17 cellular contexts compared by ENCODE assay signal in the genomic region with DNA sequence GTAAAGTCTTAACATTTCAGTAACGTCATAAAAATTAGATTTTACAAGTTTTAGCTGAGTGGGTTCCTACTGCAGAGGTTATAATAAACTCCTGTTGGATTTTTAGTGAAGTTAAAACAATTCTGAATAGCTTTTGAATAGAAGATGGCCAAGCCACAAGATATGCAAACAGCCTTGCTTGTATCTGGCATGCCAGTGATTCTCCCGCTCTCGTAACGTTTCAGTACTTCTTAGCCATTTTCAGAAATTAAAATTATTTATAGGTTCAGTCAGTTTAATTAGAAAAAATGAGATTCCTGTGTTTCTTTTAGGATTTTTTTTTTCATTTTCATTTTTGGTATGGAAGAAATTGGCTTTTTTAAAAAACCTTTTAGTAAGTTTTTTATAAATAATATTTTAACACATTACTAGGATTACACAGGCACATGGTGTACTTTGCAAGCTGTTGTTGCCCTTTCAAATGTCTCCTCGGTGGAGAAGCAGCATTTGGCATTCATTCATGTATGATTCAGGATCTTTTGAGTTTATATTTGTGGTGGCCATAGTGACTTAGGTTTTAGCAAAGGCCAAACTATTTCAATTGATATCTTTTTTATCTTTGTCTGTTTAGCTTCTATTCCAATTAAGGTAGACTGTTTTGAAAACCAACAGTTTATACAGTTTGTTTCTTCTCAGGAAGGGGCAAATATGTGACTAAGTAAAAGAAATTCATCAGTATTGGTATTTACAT. TPM values are rescaled to one million over a fixed set of nuclear protein-coding genes. Genes with fewer than 3 reads are reported as not detected.
DNase-seq lines count a peak whose midpoint lies in the region; ATAC-seq, FAIRE-seq and TF ChIP-seq lines count a peak whose summit lies in the region.
"Had no signal": no experiment of that assay in that cellular context is flagged by ENCODE, and none has a peak within 500 bp of the region (broad histone marks: within the 10 kb centered on the region; RNA-seq: fewer than 3 reads in every experiment).

No MANE protein-coding gene starts in this region.

- intact Hi-C loops in lower lobe of right lung (cut with DNase I), result no loop called here

- H3K4me3 ChIP-seq in A549 (no peak overlapping the region), cardiac fibroblast (replicated peaks in 1 of 2; ENCODE audit: low read depth in 2 of 2, low read length in 2 of 2) (no peak overlapping the region), lower lobe of right lung (no peak overlapping the region), coronary artery (no peak overlapping the region)
- H3K4me3 ChIP-seq: ascending aorta, GM12878, left ventricle myocardium inferior, pancreas had no signal

- H3K36me3 ChIP-seq in lower lobe of right lung, result no peaks in the 10 kb centered on the region
- H3K36me3 ChIP-seq: ascending aorta, left ventricle myocardium inferior, pancreas had no signal

- CTCF ChIA-PET in A549 (lab: Yijun Ruan, JAX), result interaction anchor here (0.6 to 1.2 kb wide), 3 partner anchors 25 to 139 kb away, joined by 3 to 4 read pairs (median 3); no protein-coding TSS in a partner anchor

- H3K9me3 ChIP-seq in A549 (peaks cover 5% of the 10 kb centered on the region; the same call in 1 of the 3 replicates), lower lobe of right lung (no peaks in the 10 kb centered on the region)
- H3K9me3 ChIP-seq: ascending aorta, left ventricle myocardium inferior, pancreas had no signal

- no peak for TF ChIP-seq RAD21 in A549 (conservative IDR thresholded peaks at IDR 0.05 in 1 of 2, IDR thresholded peaks at IDR 0.05 in 1 of 2)

- DNase-seq in A549 (ENCODE audit: low read depth in 1 of 2, low spot score in 1 of 2) (no peak), HCEC 1CT (peak; percentile 73), cardiac fibroblast (ENCODE audit: low read depth in 2 of 2) (peak; percentile 71 to 84), iris pigment epithelial cell (ENCODE audit: low read depth) (peak; percentile 90), lower lobe of right lung (no peak), coronary artery (ENCODE audit: low spot score) (no peak), C1 segment of cervical spinal cord (lab: John Stamatoyannopoulos, UW) (no peak)
- DNase-seq: activated CD4-positive, CD25-positive, alpha-beta regulatory T cell; left ventricle myocardium inferior; NCI-H1436 treated with DMSO at 0.1 percent for 48 hours; pancreas; stimulated activated naive B cell treated with anti-CD40 and anti-IgM and Interleukin-4, amounts not matched to agents 10 μg/mL and 1 μg/mL and 100 μg/mL, for 72 hours had no signal

- peak overlapping the region; percentile 5; the same call in 2 of the 3 replicates for H3K4me2 ChIP-seq in A549

- H3K27ac ChIP-seq in A549 (peak overlapping the region; percentile 13 to 42; a peak in 3 of 6 replicates), lower lobe of right lung (no peak overlapping the region), coronary artery (no peak overlapping the region)
- H3K27ac ChIP-seq: ascending aorta, left ventricle myocardium inferior, pancreas had no signal

- H3K4me1 ChIP-seq in A549 (peaks cover 26% of the 10 kb centered on the region; the same call in 2 of the 3 replicates), lower lobe of right lung (no peaks in the 10 kb centered on the region)
- H3K4me1 ChIP-seq: ascending aorta, pancreas had no signal

- no peak for TF ChIP-seq EP300 in A549 (IDR thresholded peaks at IDR 0.05)

- no peaks in the 10 kb centered on the region for H3K27me3 ChIP-seq in lower lobe of right lung (ENCODE audit: low read depth)
- H3K27me3 ChIP-seq: ascending aorta, pancreas had no signal

- 74% methylated on average over 5 of the region's 5 CpGs for WGBS in A549 (ENCODE audit: missing lambda C conversion rate)

- no peak for FAIRE-seq in A549 (lab: Jason Lieb, UNC)
- FAIRE-seq: A204.1, frontal cortex, GM12878, pancreas had no signal

- TF ChIP-seq CTCF in A549 (IDR thresholded peaks at IDR 0.05), result no peak
- TF ChIP-seq CTCF in cardiac fibroblast (IDR thresholded peaks at IDR 0.05; ENCODE audit: low read depth, low read length), result no peak
- TF ChIP-seq CTCF in lower lobe of right lung (IDR thresholded peaks at IDR 0.05), result no peak
- TF ChIP-seq CTCF in coronary artery (IDR thresholded peaks at IDR 0.05), result no peak

- ATAC-seq in A549 (no peak), GM21737 (IDR thresholded peaks at IDR 0.05; ENCODE audit: unreplicated experiment) (no peak), lower lobe of right lung (no peak)
- ATAC-seq: GM12878; pancreas; stimulated activated naive B cell treated with anti-CD40 and anti-IgM and Interleukin-4, amounts not matched to agents 10 μg/mL and 1 μg/mL and 100 μg/mL, for 72 hours had no signal

- TF ChIP-seq POLR2A in A549 (IDR thresholded peaks at IDR 0.05; ENCODE audit: low read length), result no peak

- POLR2A ChIA-PET in A549 (lab: Yijun Ruan, JAX), result no interaction called here

TF ChIP-seq in A549, 52 proteins besides CTCF, POLR2A, EP300 and RAD21:
- TF ChIP-seq, protein P1, sequence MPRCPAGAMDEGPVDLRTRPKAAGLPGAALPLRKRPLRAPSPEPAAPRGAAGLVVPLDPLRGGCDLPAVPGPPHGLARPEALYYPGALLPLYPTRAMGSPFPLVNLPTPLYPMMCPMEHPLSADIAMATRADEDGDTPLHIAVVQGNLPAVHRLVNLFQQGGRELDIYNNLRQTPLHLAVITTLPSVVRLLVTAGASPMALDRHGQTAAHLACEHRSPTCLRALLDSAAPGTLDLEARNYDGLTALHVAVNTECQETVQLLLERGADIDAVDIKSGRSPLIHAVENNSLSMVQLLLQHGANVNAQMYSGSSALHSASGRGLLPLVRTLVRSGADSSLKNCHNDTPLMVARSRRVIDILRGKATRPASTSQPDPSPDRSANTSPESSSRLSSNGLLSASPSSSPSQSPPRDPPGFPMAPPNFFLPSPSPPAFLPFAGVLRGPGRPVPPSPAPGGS (IDR thresholded peaks at IDR 0.05), result no peak
- no peak for TF ChIP-seq JUN (IDR thresholded peaks at IDR 0.05)
- TF ChIP-seq, protein P2, sequence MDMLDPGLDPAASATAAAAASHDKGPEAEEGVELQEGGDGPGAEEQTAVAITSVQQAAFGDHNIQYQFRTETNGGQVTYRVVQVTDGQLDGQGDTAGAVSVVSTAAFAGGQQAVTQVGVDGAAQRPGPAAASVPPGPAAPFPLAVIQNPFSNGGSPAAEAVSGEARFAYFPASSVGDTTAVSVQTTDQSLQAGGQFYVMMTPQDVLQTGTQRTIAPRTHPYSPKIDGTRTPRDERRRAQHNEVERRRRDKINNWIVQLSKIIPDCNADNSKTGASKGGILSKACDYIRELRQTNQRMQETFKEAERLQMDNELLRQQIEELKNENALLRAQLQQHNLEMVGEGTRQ (IDR thresholded peaks at IDR 0.05), result no peak
- TF ChIP-seq GATA3 (IDR thresholded peaks at IDR 0.05; ENCODE audit: borderline replicate concordance), result no peak
- TF ChIP-seq MAZ (IDR thresholded peaks at IDR 0.05; ENCODE audit: borderline replicate concordance, low read depth, low read length), result no peak
- no peak for TF ChIP-seq KDM1A (IDR thresholded peaks at IDR 0.05; ENCODE audit: low read depth)
- no peak for TF ChIP-seq ZSCAN20 (CRISPR knock-in tag; IDR thresholded peaks at IDR 0.05)
- TF ChIP-seq CEBPB (IDR thresholded peaks at IDR 0.05), result no peak
- no peak for TF ChIP-seq EHMT2 (IDR thresholded peaks at IDR 0.05; ENCODE audit: low read depth)
- TF ChIP-seq RCOR1 (IDR thresholded peaks at IDR 0.05; ENCODE audit: low read depth, low read length), result no peak
- no peak for TF ChIP-seq NPAS2 (CRISPR knock-in tag; IDR thresholded peaks at IDR 0.05; ENCODE audit: borderline replicate concordance)
- no peak for TF ChIP-seq CHD2 (IDR thresholded peaks at IDR 0.05; ENCODE audit: low read length, partially characterized antibody)
- TF ChIP-seq MYC (IDR thresholded peaks at IDR 0.05; ENCODE audit: borderline replicate concordance, low read length), result no peak
- TF ChIP-seq SREBF2 (IDR thresholded peaks at IDR 0.05), result no peak
- TF ChIP-seq, protein P3, sequence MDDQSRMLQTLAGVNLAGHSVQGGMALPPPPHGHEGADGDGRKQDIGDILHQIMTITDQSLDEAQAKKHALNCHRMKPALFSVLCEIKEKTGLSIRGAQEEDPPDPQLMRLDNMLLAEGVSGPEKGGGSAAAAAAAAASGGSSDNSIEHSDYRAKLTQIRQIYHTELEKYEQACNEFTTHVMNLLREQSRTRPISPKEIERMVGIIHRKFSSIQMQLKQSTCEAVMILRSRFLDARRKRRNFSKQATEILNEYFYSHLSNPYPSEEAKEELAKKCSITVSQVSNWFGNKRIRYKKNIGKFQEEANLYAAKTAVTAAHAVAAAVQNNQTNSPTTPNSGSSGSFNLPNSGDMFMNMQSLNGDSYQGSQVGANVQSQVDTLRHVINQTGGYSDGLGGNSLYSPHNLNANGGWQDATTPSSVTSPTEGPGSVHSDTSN (IDR thresholded peaks at IDR 0.05), result no peak
- TF ChIP-seq ZC3H11A (IDR thresholded peaks at IDR 0.05), result no peak
- no peak for TF ChIP-seq PHF8 (IDR thresholded peaks at IDR 0.05; ENCODE audit: borderline replicate concordance, low read depth)
- no peak for TF ChIP-seq TP53 (CRISPR knock-in tag; IDR thresholded peaks at IDR 0.05)

RNA-seq across cellular contexts. Expression of a gene that starts 30.6 kb away (rescaled TPM):
- 127 and 137 TPM in 2 replicates for polyA plus RNA-seq in A549 (2011; rRNA removed)
- 33.7 and 35.9 TPM in 2 replicates for polyA plus RNA-seq in A549 (2012; cell fraction: cytosol; rRNA removed)
- 21.6 and 24.5 TPM in 2 replicates for polyA plus RNA-seq in A549 (2012; cell fraction: nucleus; rRNA removed)
- polyA plus RNA-seq in A549 (2017; fragmentation: RNase III; extraction: RNeasy Plus Mini Kit Qiagen cat#74134 plus additional on column Dnase treatment), result 56.8 to 62.0 TPM (median 61.7 TPM) in 3 replicates
- 137 and 144 TPM in 2 replicates for polyA minus RNA-seq in A549 (2011; rRNA and poly(A)+ RNA removed)
- 20.8 TPM for total RNA-seq in lower lobe of right lung

Comparison
In these comparisons a context has a peak if more than half of its experiments do, and no peak if none do; other contexts are left out.
1. DNase-seq: peak in HCEC 1CT (single experiment), cardiac fibroblast (2 of 2) and iris pigment epithelial cell (single experiment); none in A549 (0 of 2), lower lobe of right lung (single experiment), coronary artery (single experiment) and C1 segment of cervical spinal cord (0 of 14).
2. H3K27ac ChIP-seq: peak in A549 (2 of 2); none in lower lobe of right lung (single experiment) and coronary artery (0 of 2).